Comparison of ENCODE assay signal across 32 cellular contexts in genomic region chr17:37017355-37017754, GRCh38.
"Had no signal": no experiment of that assay in that cellular context is flagged by ENCODE, and none has a peak within 500 bp of the region (broad histone marks: within the 10 kb centered on the region; RNA-seq: fewer than 3 reads in every experiment).

No MANE protein-coding gene starts in this region.

- ATAC-seq: activated CD8-positive, alpha-beta T cell treated with anti-CD3 and anti-CD28 coated beads for 36 hours; activated T-cell treated with anti-CD3 and anti-CD28 coated beads, Interleukin-2, amount 50 U/mL, for 72 hours; activated T-helper 17 cell treated with anti-CD3 and anti-CD28 coated beads, Interleukin-2, amount 50 U/mL, for 72 hours; Panc1 had no signal

- H3K36me3 ChIP-seq: brain microvascular endothelial cell, colonic mucosa had no signal

- H3K4me1 Mint-ChIP-seq: activated CD4-positive, alpha-beta T cell treated with anti-CD3 and anti-CD28 coated beads, Interleukin-2, amount 10 ng/mL, durations not matched to agents 24 days and 14 days; activated T-helper 17 cell treated with anti-CD3 and anti-CD28 coated beads, Interleukin-2, amount 50 U/mL, for 72 hours had no signal

- H3K27ac Mint-ChIP-seq: activated CD4-positive, alpha-beta T cell treated with anti-CD3 and anti-CD28 coated beads, Interleukin-2, amount 10 ng/mL, durations not matched to agents 24 days and 14 days; activated CD8-positive, alpha-beta T cell treated with anti-CD3 and anti-CD28 coated beads for 36 hours; activated naive CD8-positive, alpha-beta T cell treated with anti-CD3 and anti-CD28 coated beads for 36 hours; activated T-cell treated with anti-CD3 and anti-CD28 coated beads, Interleukin-2, amount 50 U/mL, for 72 hours had no signal

- H3K27ac ChIP-seq: brain microvascular endothelial cell, colonic mucosa, SJCRH30 had no signal

- DNase-seq: activated CD4-positive, alpha-beta T cell treated with anti-CD3 and anti-CD28 coated beads for 1 hour; activated CD4-positive, alpha-beta T cell treated with anti-CD3 and anti-CD28 coated beads, Interleukin-2, amount 10 ng/mL, durations not matched to agents 24 days and 14 days; activated CD4-positive, alpha-beta T cell treated with anti-CD3 and anti-CD28 coated beads, Interleukin-2, amount 50 U/mL, for 4 hours; activated CD4-positive, CD25-positive, alpha-beta regulatory T cell; activated CD8-positive, alpha-beta T cell treated with anti-CD3 and anti-CD28 coated beads for 36 hours; activated effector memory CD4-positive, alpha-beta T cell treated with anti-CD3 and anti-CD28 coated beads, Interleukin-2, amount 50 U/mL, for 16 hours; activated naive CD4-positive, alpha-beta T cell; activated naive CD4-positive, alpha-beta T cell treated with anti-CD3 and anti-CD28 coated beads, Interleukin-2, amount 50 U/mL, for 16 hours; activated naive CD8-positive, alpha-beta T cell treated with anti-CD3 and anti-CD28 coated beads for 36 hours; activated T-cell treated with anti-CD3 and anti-CD28 coated beads, Interleukin-2, amount 50 U/mL, for 1 hour; activated T-cell treated with anti-CD3 and anti-CD28 coated beads, Interleukin-2, amount 50 U/mL, for 72 hours; amniotic stem cell; aorta; brain microvascular endothelial cell; colonic mucosa; Karpas-422; KBM-7; NCI-H1105; NCI-H1436; NCI-H1694 treated with DMSO at 0.1 percent for 48 hours; NCI-H2029; NCI-H2107; NCI-H2171; NCI-H510A; NCI-H774; SHP77; SJCRH30; SW 1271; T1000 had no signal

- H3K4me3 Mint-ChIP-seq: activated CD4-positive, alpha-beta T cell treated with anti-CD3 and anti-CD28 coated beads, Interleukin-2, amount 10 ng/mL, durations not matched to agents 24 days and 14 days; activated CD8-positive, alpha-beta T cell treated with anti-CD3 and anti-CD28 coated beads for 36 hours; activated naive CD8-positive, alpha-beta T cell treated with anti-CD3 and anti-CD28 coated beads for 36 hours; activated T-cell treated with anti-CD3 and anti-CD28 coated beads, Interleukin-2, amount 50 U/mL, for 72 hours; activated T-helper 17 cell treated with anti-CD3 and anti-CD28 coated beads, Interleukin-2, amount 50 U/mL, for 72 hours; central memory CD8-positive, alpha-beta T cell had no signal

- H3K27me3 ChIP-seq: brain microvascular endothelial cell, colonic mucosa, SJCRH30 had no signal

- H3K4me3 ChIP-seq: colonic mucosa, SJCRH30 had no signal

- H3K9me3 ChIP-seq: colonic mucosa, SJCRH30 had no signal

- H3K27me3 Mint-ChIP-seq: activated CD4-positive, alpha-beta T cell treated with anti-CD3 and anti-CD28 coated beads, Interleukin-2, amount 10 ng/mL, durations not matched to agents 24 days and 14 days; activated CD8-positive, alpha-beta T cell treated with anti-CD3 and anti-CD28 coated beads for 36 hours; activated naive CD8-positive, alpha-beta T cell treated with anti-CD3 and anti-CD28 coated beads for 36 hours; activated T-helper 17 cell treated with anti-CD3 and anti-CD28 coated beads, Interleukin-2, amount 50 U/mL, for 72 hours; central memory CD8-positive, alpha-beta T cell had no signal

- H3K9me3 Mint-ChIP-seq: activated CD4-positive, alpha-beta T cell treated with anti-CD3 and anti-CD28 coated beads, Interleukin-2, amount 10 ng/mL, durations not matched to agents 24 days and 14 days; activated CD8-positive, alpha-beta T cell treated with anti-CD3 and anti-CD28 coated beads for 36 hours; activated naive CD8-positive, alpha-beta T cell treated with anti-CD3 and anti-CD28 coated beads for 36 hours; activated T-cell treated with anti-CD3 and anti-CD28 coated beads, Interleukin-2, amount 50 U/mL, for 72 hours; activated T-helper 17 cell treated with anti-CD3 and anti-CD28 coated beads, Interleukin-2, amount 50 U/mL, for 72 hours; central memory CD8-positive, alpha-beta T cell had no signal

- H3K4me1 ChIP-seq: colonic mucosa, SJCRH30 had no signal
